In the genomic region with DNA sequence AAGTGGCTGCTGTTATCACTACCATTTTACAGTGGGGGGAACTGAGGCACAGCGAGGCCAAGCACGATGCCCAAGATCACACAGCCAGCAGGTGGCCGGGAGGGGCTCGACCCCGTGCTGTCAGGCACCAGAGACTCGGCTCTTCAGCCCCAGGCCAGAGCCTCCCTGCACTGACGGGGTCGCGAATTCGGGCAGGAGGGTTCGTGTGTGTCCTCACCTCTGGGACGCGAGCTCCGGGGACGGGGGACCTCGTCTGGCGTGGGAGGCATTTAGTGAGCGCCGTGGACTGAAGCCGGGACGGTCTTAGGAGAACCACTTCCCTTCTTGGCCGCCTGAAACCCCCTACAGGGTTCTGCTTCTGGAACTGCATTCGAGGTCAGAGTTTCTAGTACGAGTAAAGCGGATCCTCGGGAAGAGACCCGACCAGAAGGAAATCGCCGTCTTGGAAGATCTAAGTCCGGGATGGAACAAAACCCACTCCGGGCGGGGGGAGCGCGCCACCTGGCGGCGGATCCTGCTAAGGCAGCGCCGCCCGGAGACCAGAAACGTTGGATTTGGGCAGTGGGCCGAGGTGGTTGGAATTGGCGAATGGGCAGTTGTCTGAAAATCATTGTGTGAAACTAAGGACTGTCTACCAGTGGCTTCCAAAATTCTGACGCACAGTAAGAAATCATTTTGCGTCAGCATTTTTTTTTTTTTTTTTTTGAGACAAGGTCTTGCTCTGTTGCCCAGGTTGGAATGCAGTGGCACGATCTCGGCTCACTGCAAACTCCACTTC, we compare ENCODE assay signal across 8 cellular contexts. TPM values are rescaled to one million over a fixed set of nuclear protein-coding genes. Genes with fewer than 3 reads are reported as not detected.
DNase-seq lines count a peak whose midpoint lies in the region; ATAC-seq and TF ChIP-seq lines count a peak whose summit lies in the region.

No MANE protein-coding gene starts in this region.

- H3K4me3 Mint-ChIP-seq in T-cell = peak overlapping the region; percentile 68 to 75 (median 75)

- H3K9ac ChIP-seq in adipocyte (ENCODE audit: low read length) (peak overlapping the region; percentile 58), parathyroid adenoma (no peak overlapping the region)

- peaks cover 3% of the 10 kb centered on the region for H3K36me3 Mint-ChIP-seq in T-cell

- peaks cover 0 to 7% (median 4%) of the 10 kb centered on the region in 3 donors for H3K4me1 Mint-ChIP-seq in T-cell

- no peak overlapping the region for H3K27ac Mint-ChIP-seq in T-cell

- H3K9me3 ChIP-seq in adipocyte (ENCODE audit: control insufficient read depth, low read length) (peaks cover 12% of the 10 kb centered on the region), heart right ventricle (peaks cover 0 to 12% (median 4%) of the 10 kb centered on the region in 11 donors), parathyroid adenoma (ENCODE audit: control insufficient read depth, low read length) (no peaks in the 10 kb centered on the region), upper lobe of right lung (no peaks in the 10 kb centered on the region)

- H3K27me3 ChIP-seq in adipocyte (replicated peaks; ENCODE audit: control insufficient read depth, insufficient read depth, low read length) (peaks cover 6% of the 10 kb centered on the region), heart right ventricle (peaks cover 0 to 7% (median 3%) of the 10 kb centered on the region in 7 donors), parathyroid adenoma (ENCODE audit: control insufficient read depth, insufficient read depth, low read length) (no peaks in the 10 kb centered on the region), upper lobe of right lung (peaks cover 5% of the 10 kb centered on the region)

- peak overlapping the region; percentile 90 for H3K4me2 ChIP-seq in parathyroid adenoma (ENCODE audit: low read length)

- H3K4me1 ChIP-seq in adipocyte (ENCODE audit: control insufficient read depth, insufficient read depth, low read length) (peaks cover 15% of the 10 kb centered on the region), heart right ventricle (peaks cover 0 to 17% (median 13%) of the 10 kb centered on the region in 9 donors), parathyroid adenoma (peaks cover 3% of the 10 kb centered on the region), upper lobe of right lung (peaks cover 7% of the 10 kb centered on the region)

- H3K27me3 Mint-ChIP-seq in T-cell = peaks cover 5 to 16% of the 10 kb centered on the region in 2 donors

- H3K27ac ChIP-seq in heart right ventricle = peak overlapping the region in 4 of 10 donors; percentile 16 to 51 (median 30)
- no peak overlapping the region for H3K27ac ChIP-seq in parathyroid adenoma
- no peak overlapping the region for H3K27ac ChIP-seq in upper lobe of right lung

- TF ChIP-seq CTCF in heart right ventricle (IDR thresholded peaks at IDR 0.05) (peak in 8 of 9 donors; percentile 96 to 99 (median 98)), parathyroid adenoma (IDR thresholded peaks at IDR 0.05) (peak; percentile 99), upper lobe of right lung (IDR thresholded peaks at IDR 0.05) (peak; percentile 95)

- POLR2A ChIA-PET in T-cell (lab: Charles Lee) = no interaction called here

- 4% methylated on average over 46 of the region's 46 CpGs for WGBS in heart right ventricle, 2 donors

- H3K4me3 ChIP-seq in adipocyte (ENCODE audit: low read length) = peak overlapping the region; percentile 78
- H3K4me3 ChIP-seq in heart right ventricle = peak overlapping the region in 9 of 10 donors; percentile 30 to 58 (median 54)
- peak overlapping the region; percentile 47 for H3K4me3 ChIP-seq in parathyroid adenoma (ENCODE audit: low read depth, low read length)
- peak overlapping the region; percentile 46 for H3K4me3 ChIP-seq in upper lobe of right lung

- CTCF ChIA-PET in T-cell (lab: Charles Lee) = interaction anchor here (0.5 to 1.2 kb wide), 6 partner anchors 25 to 183 kb away, joined by 3 to 5 read pairs (median 4); no protein-coding TSS in a partner anchor

- DNase-seq in EL = peak; percentile 84
- DNase-seq in M059J (ENCODE audit: low read depth) = peak; percentile 82
- peak in 30 of 34 experiments; percentile 9 to 68 (median 42) for DNase-seq in T-cell
- DNase-seq in adipocyte (ENCODE audit: low read depth) = peak; percentile 89
- DNase-seq in heart right ventricle = peak; percentile 77 to 83
- peak; percentile 87 for DNase-seq in upper lobe of right lung

- peak overlapping the region; percentile 53 for H2AFZ ChIP-seq in parathyroid adenoma

- H3K79me2 ChIP-seq in parathyroid adenoma = no peaks in the 10 kb centered on the region

- H3K9me3 Mint-ChIP-seq in T-cell = peaks cover 5 to 9% (median 9%) of the 10 kb centered on the region in 3 donors

- H3K36me3 ChIP-seq in adipocyte (ENCODE audit: control insufficient read depth, insufficient read depth, low read length, severe bottlenecking) = no peaks in the 10 kb centered on the region
- H3K36me3 ChIP-seq in heart right ventricle = peaks cover 0 to 11% (median under 1%) of the 10 kb centered on the region in 9 donors
- no peaks in the 10 kb centered on the region for H3K36me3 ChIP-seq in parathyroid adenoma (ENCODE audit: control insufficient read depth, insufficient read depth, low read length)
- H3K36me3 ChIP-seq in upper lobe of right lung = no peaks in the 10 kb centered on the region

- ATAC-seq in T-cell (replicated peaks in 1 of 4) (peak; percentile 60 to 75 (median 68)), heart right ventricle (peak; percentile 75 to 95 (median 92)), upper lobe of right lung (peak; percentile 93), HG02759 (IDR thresholded peaks at IDR 0.05; ENCODE audit: unreplicated experiment) (no peak)

- intact Hi-C loops in heart right ventricle (cut with DNase I) (loop anchor here in 7 of 10 donors (1.0 to 2.0 kb wide), 4 partner anchors 20 to 24 kb away; partner anchors contain the start of gene ZNF114 (in 3 of the 7)), upper lobe of right lung (cut with DNase I) (no loop called here)

RNA-seq across cellular contexts. Expression of gene ZNF114, which starts 21.2 kb away (rescaled TPM):
- total RNA-seq in M059J (2014; rRNA removed; shearing (Covaris generic)) = 0.62 and 1.2 TPM in 2 replicates
- total RNA-seq in T-cell = under 1 TPM in 2 of 5 donors, not detected in 3; 0.20 to 0.41 TPM
- under 1 TPM; 0.18 to 0.64 (median 0.33) TPM for total RNA-seq in heart right ventricle
- under 1 TPM; 0.29 to 0.66 TPM for polyA plus RNA-seq in heart right ventricle
- total RNA-seq in upper lobe of right lung = 1.8 TPM

RNA-seq across cellular contexts. Expression of gene EMP3, which starts 34.2 kb away (rescaled TPM):
- total RNA-seq in M059J (2014; rRNA removed; shearing (Covaris generic)) = 87.2 and 98.0 TPM in 2 replicates
- total RNA-seq in T-cell (100 to 1,000 TPM; 180 to 373 (median 361) TPM), heart right ventricle (100 to 1,000 TPM in 1 of 10 donors, 10 to 100 TPM in 9; 18.8 to 119 (median 32.8) TPM), upper lobe of right lung (87.8 TPM)
- polyA plus RNA-seq in heart right ventricle = 100 to 1,000 TPM; 116 to 124 TPM

RNA-seq across cellular contexts. Expression of gene CARD8, which starts 35.4 kb away (rescaled TPM):
- total RNA-seq in M059J (2014; rRNA removed; shearing (Covaris generic)) = 6.7 and 10.7 TPM in 2 replicates
- 100 to 1,000 TPM; 146 to 224 (median 191) TPM for total RNA-seq in T-cell
- total RNA-seq in heart right ventricle = 10 to 100 TPM; 19.5 to 49.5 (median 29.4) TPM
- polyA plus RNA-seq in heart right ventricle = 10 to 100 TPM; 18.9 to 44.2 TPM
- total RNA-seq in upper lobe of right lung = 88.2 TPM
